Comparison of ENCODE assay signal across 1 cellular context in the genomic region with DNA sequence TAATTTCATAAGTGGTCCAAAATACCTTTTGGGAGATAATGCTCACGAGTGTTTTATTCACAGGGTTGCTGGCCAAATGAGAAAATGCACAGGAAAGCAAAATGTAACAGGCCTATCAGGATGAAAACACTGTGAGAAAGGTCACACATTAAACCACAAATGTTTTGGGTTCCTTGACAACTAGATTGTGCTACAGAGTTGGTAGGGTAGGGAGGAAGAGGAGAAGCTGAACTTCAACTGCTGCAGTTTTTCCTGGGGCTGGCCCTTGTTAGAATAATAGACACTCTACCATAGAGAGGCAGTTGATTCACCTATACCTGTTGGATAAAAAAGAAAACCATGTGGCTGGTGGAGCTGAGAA.
A peak's percentile ranks its signal among the peaks of the same experiment; 100 is the strongest.
TF ChIP-seq lines count a peak whose summit lies in the region.

No MANE protein-coding gene starts in this region.

TF ChIP-seq in HepG2, 621 proteins besides CTCF, POLR2A, EP300 and RAD21 (continued from another document and continues in another):
- TF ChIP-seq, protein P1, sequence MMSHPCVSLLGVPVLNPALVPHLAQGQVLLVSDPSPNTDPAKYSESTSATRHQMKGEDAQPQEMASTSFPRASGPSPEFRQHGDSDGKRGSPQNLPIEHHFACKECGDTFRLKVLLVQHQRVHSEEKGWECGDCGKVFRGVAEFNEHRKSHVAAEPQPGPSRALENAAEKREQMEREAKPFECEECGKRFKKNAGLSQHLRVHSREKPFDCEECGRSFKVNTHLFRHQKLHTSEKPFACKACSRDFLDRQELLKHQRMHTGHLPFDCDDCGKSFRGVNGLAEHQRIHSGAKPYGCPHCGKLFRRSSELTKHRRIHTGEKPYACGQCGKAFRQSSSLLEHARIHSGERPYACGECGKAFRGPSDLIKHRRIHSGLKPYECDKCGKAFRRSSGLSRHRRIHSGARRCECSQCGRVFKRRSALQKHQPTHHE (CRISPR knock-in tag; IDR thresholded peaks at IDR 0.05; ENCODE audit: borderline replicate concordance) = no peak
- TF ChIP-seq SAFB2 (CRISPR knock-in tag; IDR thresholded peaks at IDR 0.05; ENCODE audit: borderline replicate concordance, low read depth) (no peak), CHD4 (IDR thresholded peaks at IDR 0.05; ENCODE audit: borderline replicate concordance, low read length) (no peak), ZNF619 (CRISPR knock-in tag; IDR thresholded peaks at IDR 0.05) (no peak), ZNF670 (CRISPR knock-in tag; IDR thresholded peaks at IDR 0.05; ENCODE audit: borderline replicate concordance) (no peak), ZNF207 (IDR thresholded peaks at IDR 0.05; ENCODE audit: borderline replicate concordance) (no peak), ZBTB7B (CRISPR knock-in tag; IDR thresholded peaks at IDR 0.05) (0 out of 2 replicates have a peak, but pooled peaks have one; percentile 32), HNRNPLL (IDR thresholded peaks at IDR 0.05; ENCODE audit: low read depth, low read length, poor library complexity, severe bottlenecking) (no peak), ATF7-NPFF (CRISPR knock-in tag; IDR thresholded peaks at IDR 0.05; ENCODE audit: low read depth) (no peak), ZKSCAN5 (CRISPR knock-in tag; IDR thresholded peaks at IDR 0.05) (no peak), ATRX (CRISPR knock-in tag; IDR thresholded peaks at IDR 0.05; ENCODE audit: borderline replicate concordance) (no peak), KDM5A (IDR thresholded peaks at IDR 0.05; ENCODE audit: borderline replicate concordance, low read length) (no peak), TARDBP (CRISPR knock-in tag; IDR thresholded peaks at IDR 0.05) (no peak), ZNF530 (CRISPR knock-in tag; IDR thresholded peaks at IDR 0.05; ENCODE audit: low read depth) (no peak), MTA3 (CRISPR knock-in tag; IDR thresholded peaks at IDR 0.05) (no peak), ZNF138 (CRISPR knock-in tag; IDR thresholded peaks at IDR 0.05; ENCODE audit: low read depth) (no peak), NFKBIZ (CRISPR knock-in tag; IDR thresholded peaks at IDR 0.05) (no peak), FOXA1 (IDR thresholded peaks at IDR 0.05) (no peak), FOXA1 (CRISPR knock-in tag; IDR thresholded peaks at IDR 0.05) (no peak), HIVEP1 (CRISPR knock-in tag; IDR thresholded peaks at IDR 0.05) (no peak), KAT8 (CRISPR knock-in tag; IDR thresholded peaks at IDR 0.05) (no peak), MIER3 (CRISPR knock-in tag; IDR thresholded peaks at IDR 0.05; ENCODE audit: borderline replicate concordance) (no peak), MYC (CRISPR knock-in tag; IDR thresholded peaks at IDR 0.05; ENCODE audit: borderline replicate concordance) (no peak), ZNF331 (CRISPR knock-in tag; IDR thresholded peaks at IDR 0.05) (no peak), ZNF256 (CRISPR knock-in tag; conservative IDR thresholded peaks at IDR 0.05) (no peak), NFYC (CRISPR knock-in tag; IDR thresholded peaks at IDR 0.05) (no peak), BORCS8-MEF2B (CRISPR knock-in tag; IDR thresholded peaks at IDR 0.05) (no peak), TEAD2 (CRISPR knock-in tag; IDR thresholded peaks at IDR 0.05) (no peak), CHCHD3 (CRISPR knock-in tag; IDR thresholded peaks at IDR 0.05) (no peak), HHEX (CRISPR knock-in tag; IDR thresholded peaks at IDR 0.05) (no peak), PPARG (CRISPR knock-in tag; conservative IDR thresholded peaks at IDR 0.05) (0 out of 2 replicates have a peak, but pooled peaks have one; percentile 18), NFIB (CRISPR knock-in tag; IDR thresholded peaks at IDR 0.05; ENCODE audit: borderline replicate concordance) (no peak), SOX5 (CRISPR knock-in tag; IDR thresholded peaks at IDR 0.05; ENCODE audit: borderline replicate concordance) (peak; percentile 6; the same call in 1 of the 2 replicates), ZNF616 (CRISPR knock-in tag; IDR thresholded peaks at IDR 0.05; ENCODE audit: low read depth) (no peak)
- TF ChIP-seq, protein P2, sequence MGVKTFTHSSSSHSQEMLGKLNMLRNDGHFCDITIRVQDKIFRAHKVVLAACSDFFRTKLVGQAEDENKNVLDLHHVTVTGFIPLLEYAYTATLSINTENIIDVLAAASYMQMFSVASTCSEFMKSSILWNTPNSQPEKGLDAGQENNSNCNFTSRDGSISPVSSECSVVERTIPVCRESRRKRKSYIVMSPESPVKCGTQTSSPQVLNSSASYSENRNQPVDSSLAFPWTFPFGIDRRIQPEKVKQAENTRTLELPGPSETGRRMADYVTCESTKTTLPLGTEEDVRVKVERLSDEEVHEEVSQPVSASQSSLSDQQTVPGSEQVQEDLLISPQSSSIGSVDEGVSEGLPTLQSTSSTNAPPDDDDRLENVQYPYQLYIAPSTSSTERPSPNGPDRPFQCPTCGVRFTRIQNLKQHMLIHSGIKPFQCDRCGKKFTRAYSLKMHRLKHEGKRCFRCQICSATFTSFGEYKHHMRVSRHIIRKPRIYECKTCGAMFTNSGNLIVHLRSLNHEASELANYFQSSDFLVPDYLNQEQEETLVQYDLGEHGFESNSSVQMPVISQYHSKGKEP (CRISPR knock-in tag; IDR thresholded peaks at IDR 0.05) = 0 out of 2 replicates have a peak, but pooled peaks have one; percentile 28
- TF ChIP-seq, protein P3, sequence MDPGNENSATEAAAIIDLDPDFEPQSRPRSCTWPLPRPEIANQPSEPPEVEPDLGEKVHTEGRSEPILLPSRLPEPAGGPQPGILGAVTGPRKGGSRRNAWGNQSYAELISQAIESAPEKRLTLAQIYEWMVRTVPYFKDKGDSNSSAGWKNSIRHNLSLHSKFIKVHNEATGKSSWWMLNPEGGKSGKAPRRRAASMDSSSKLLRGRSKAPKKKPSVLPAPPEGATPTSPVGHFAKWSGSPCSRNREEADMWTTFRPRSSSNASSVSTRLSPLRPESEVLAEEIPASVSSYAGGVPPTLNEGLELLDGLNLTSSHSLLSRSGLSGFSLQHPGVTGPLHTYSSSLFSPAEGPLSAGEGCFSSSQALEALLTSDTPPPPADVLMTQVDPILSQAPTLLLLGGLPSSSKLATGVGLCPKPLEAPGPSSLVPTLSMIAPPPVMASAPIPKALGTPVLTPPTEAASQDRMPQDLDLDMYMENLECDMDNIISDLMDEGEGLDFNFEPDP (CRISPR knock-in tag; conservative IDR thresholded peaks at IDR 0.05) = no peak
- TF ChIP-seq, protein P4, sequence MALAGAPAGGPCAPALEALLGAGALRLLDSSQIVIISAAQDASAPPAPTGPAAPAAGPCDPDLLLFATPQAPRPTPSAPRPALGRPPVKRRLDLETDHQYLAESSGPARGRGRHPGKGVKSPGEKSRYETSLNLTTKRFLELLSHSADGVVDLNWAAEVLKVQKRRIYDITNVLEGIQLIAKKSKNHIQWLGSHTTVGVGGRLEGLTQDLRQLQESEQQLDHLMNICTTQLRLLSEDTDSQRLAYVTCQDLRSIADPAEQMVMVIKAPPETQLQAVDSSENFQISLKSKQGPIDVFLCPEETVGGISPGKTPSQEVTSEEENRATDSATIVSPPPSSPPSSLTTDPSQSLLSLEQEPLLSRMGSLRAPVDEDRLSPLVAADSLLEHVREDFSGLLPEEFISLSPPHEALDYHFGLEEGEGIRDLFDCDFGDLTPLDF (CRISPR knock-in tag; IDR thresholded peaks at IDR 0.05) = no peak
- TF ChIP-seq, protein P5, sequence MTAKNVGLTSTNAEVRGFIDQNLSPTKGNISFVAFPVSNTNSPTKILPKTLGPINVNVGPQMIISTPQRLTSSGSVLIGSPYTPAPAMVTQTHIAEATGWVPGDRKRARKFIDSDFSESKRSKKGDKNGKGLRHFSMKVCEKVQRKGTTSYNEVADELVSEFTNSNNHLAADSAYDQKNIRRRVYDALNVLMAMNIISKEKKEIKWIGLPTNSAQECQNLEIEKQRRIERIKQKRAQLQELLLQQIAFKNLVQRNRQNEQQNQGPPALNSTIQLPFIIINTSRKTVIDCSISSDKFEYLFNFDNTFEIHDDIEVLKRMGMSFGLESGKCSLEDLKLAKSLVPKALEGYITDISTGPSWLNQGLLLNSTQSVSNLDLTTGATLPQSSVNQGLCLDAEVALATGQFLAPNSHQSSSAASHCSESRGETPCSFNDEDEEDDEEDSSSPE (CRISPR knock-in tag; IDR thresholded peaks at IDR 0.05) = 0 out of 2 replicates have a peak, but pooled peaks have one; percentile 9
- TF ChIP-seq, protein P6, sequence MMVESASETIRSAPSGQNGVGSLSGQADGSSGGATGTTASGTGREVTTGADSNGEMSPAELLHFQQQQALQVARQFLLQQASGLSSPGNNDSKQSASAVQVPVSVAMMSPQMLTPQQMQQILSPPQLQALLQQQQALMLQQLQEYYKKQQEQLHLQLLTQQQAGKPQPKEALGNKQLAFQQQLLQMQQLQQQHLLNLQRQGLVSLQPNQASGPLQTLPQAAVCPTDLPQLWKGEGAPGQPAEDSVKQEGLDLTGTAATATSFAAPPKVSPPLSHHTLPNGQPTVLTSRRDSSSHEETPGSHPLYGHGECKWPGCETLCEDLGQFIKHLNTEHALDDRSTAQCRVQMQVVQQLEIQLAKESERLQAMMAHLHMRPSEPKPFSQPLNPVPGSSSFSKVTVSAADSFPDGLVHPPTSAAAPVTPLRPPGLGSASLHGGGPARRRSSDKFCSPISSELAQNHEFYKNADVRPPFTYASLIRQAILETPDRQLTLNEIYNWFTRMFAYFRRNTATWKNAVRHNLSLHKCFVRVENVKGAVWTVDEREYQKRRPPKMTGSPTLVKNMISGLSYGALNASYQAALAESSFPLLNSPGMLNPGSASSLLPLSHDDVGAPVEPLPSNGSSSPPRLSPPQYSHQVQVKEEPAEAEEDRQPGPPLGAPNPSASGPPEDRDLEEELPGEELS (CRISPR knock-in tag; IDR thresholded peaks at IDR 0.05) = no peak
- TF ChIP-seq, protein P7, sequence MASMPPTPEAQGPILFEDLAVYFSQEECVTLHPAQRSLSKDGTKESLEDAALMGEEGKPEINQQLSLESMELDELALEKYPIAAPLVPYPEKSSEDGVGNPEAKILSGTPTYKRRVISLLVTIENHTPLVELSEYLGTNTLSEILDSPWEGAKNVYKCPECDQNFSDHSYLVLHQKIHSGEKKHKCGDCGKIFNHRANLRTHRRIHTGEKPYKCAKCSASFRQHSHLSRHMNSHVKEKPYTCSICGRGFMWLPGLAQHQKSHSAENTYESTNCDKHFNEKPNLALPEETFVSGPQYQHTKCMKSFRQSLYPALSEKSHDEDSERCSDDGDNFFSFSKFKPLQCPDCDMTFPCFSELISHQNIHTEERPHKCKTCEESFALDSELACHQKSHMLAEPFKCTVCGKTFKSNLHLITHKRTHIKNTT (CRISPR knock-in tag; IDR thresholded peaks at IDR 0.05) = no peak
- TF ChIP-seq, protein P8, sequence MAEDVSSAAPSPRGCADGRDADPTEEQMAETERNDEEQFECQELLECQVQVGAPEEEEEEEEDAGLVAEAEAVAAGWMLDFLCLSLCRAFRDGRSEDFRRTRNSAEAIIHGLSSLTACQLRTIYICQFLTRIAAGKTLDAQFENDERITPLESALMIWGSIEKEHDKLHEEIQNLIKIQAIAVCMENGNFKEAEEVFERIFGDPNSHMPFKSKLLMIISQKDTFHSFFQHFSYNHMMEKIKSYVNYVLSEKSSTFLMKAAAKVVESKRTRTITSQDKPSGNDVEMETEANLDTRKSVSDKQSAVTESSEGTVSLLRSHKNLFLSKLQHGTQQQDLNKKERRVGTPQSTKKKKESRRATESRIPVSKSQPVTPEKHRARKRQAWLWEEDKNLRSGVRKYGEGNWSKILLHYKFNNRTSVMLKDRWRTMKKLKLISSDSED (CRISPR knock-in tag; IDR thresholded peaks at IDR 0.05) = no peak
- TF ChIP-seq, protein P9, sequence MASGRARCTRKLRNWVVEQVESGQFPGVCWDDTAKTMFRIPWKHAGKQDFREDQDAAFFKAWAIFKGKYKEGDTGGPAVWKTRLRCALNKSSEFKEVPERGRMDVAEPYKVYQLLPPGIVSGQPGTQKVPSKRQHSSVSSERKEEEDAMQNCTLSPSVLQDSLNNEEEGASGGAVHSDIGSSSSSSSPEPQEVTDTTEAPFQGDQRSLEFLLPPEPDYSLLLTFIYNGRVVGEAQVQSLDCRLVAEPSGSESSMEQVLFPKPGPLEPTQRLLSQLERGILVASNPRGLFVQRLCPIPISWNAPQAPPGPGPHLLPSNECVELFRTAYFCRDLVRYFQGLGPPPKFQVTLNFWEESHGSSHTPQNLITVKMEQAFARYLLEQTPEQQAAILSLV (CRISPR knock-in tag; IDR thresholded peaks at IDR 0.05; ENCODE audit: borderline replicate concordance) = no peak
- TF ChIP-seq, protein P10, sequence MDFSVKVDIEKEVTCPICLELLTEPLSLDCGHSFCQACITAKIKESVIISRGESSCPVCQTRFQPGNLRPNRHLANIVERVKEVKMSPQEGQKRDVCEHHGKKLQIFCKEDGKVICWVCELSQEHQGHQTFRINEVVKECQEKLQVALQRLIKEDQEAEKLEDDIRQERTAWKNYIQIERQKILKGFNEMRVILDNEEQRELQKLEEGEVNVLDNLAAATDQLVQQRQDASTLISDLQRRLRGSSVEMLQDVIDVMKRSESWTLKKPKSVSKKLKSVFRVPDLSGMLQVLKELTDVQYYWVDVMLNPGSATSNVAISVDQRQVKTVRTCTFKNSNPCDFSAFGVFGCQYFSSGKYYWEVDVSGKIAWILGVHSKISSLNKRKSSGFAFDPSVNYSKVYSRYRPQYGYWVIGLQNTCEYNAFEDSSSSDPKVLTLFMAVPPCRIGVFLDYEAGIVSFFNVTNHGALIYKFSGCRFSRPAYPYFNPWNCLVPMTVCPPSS (IDR thresholded peaks at IDR 0.05) = no peak
- TF ChIP-seq, protein P11, sequence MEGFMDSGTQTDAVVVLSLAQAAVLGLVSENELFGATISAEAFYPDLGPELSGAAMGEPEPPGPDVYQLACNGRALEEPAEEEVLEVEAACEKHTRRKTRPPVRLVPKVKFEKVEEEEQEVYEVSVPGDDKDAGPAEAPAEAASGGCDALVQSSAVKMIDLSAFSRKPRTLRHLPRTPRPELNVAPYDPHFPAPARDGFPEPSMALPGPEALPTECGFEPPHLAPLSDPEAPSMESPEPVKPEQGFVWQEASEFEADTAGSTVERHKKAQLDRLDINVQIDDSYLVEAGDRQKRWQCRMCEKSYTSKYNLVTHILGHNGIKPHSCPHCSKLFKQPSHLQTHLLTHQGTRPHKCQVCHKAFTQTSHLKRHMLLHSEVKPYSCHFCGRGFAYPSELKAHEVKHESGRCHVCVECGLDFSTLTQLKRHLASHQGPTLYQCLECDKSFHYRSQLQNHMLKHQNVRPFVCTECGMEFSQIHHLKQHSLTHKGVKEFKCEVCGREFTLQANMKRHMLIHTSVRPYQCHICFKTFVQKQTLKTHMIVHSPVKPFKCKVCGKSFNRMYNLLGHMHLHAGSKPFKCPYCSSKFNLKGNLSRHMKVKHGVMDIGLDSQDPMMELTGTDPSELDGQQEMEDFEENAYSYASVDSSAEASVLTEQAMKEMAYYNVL (CRISPR knock-in tag; IDR thresholded peaks at IDR 0.05; ENCODE audit: borderline replicate concordance) = no peak
- TF ChIP-seq, protein P12, sequence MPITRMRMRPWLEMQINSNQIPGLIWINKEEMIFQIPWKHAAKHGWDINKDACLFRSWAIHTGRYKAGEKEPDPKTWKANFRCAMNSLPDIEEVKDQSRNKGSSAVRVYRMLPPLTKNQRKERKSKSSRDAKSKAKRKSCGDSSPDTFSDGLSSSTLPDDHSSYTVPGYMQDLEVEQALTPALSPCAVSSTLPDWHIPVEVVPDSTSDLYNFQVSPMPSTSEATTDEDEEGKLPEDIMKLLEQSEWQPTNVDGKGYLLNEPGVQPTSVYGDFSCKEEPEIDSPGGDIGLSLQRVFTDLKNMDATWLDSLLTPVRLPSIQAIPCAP (CRISPR knock-in tag; IDR thresholded peaks at IDR 0.05; ENCODE audit: low read depth) = no peak
